ENCODE assay signal across 8 cellular contexts in the genomic region with DNA sequence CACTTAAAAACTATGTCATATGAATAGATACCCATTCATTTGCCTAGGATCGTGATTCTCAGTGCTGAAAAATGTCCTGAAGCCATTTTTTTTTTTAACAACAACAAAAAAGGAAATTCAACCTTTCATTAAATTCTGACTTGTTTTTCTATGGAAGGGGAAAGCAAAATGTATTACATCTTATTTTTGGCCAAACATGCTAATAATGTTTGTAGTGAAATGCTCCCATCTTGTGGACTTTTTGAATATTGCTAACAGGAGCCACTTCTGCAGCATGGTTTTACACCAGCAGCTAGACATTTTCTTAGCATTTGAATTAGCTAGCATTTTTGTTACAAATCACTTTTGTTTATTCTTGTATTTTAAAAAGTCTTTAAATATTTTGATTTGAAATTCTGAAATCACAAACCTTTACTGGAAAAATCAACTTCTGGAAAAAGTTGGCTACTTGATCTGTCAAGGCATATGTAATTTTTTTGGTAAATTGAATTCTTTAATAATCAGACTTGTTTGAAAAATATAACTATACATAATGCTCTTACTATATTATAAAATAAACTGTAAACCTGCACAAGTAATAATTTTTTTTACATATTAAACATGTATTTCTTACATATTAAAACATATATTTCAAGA.
DNase-seq lines count a peak whose midpoint lies in the region; ATAC-seq, FAIRE-seq and TF ChIP-seq lines count a peak whose summit lies in the region.

No MANE protein-coding gene starts in this region.

- H3K4me3 ChIP-seq in gastrocnemius medialis, result no peak overlapping the region

- H3K27ac ChIP-seq in gastrocnemius medialis, result no peak overlapping the region

- peaks cover 0 to 4% of the 10 kb centered on the region in 2 donors for H3K4me1 ChIP-seq in gastrocnemius medialis

- no peak for TF ChIP-seq POLR2A in gastrocnemius medialis (IDR thresholded peaks at IDR 0.05)

- no peaks in the 10 kb centered on the region for H3K27me3 ChIP-seq in gastrocnemius medialis

- no peaks in the 10 kb centered on the region for H3K9me3 ChIP-seq in gastrocnemius medialis

- DNase-seq in ACHN (peak; percentile 50), NCI-H2227 (lab: John Stamatoyannopoulos, UW; ENCODE audit: unreplicated experiment) (peak; percentile 70), middle frontal gyrus (ENCODE audit: extremely low spot score, low spot score) (peak; percentile 42), gastrocnemius medialis (no peak)
- DNase-seq in NK-92 treated with Interleukin-12 subunit alpha and Interleukin-12 subunit beta, amount 100 ng/mL, for 24 hours (lab: John Stamatoyannopoulos, UW), result no peak

- peaks cover 0 to 15% of the 10 kb centered on the region in 2 donors for H3K36me3 ChIP-seq in gastrocnemius medialis

- no peak for ATAC-seq in gastrocnemius medialis
- no peak for ATAC-seq in activated CD4-positive, CD25-positive, alpha-beta regulatory T cell treated with anti-CD3 and anti-CD28 coated beads, Interleukin-2, amount 50 U/mL, for 24 hours

- TF ChIP-seq CTCF in GM12874 (IDR thresholded peaks at IDR 0.05; ENCODE audit: insufficient read depth, low read depth, low read length), result peak; percentile 33; the same call in 1 of the 2 replicates
- TF ChIP-seq CTCF in gastrocnemius medialis (IDR thresholded peaks at IDR 0.05 in 4 of 5, conservative IDR thresholded peaks at IDR 0.05 in 1 of 5), result peak in 2 of 5 experiments; percentile 28 to 30

- in situ Hi-C loops in ACHN (cut with HindIII; ENCODE audit: low pct_ligation_motif_present, low pct_unique_long_range_greater_than_20kb, low sequenced_read_pairs), result no loop called here
- in situ Hi-C loops in gastrocnemius medialis (cut with MboI; ENCODE audit: low sequenced_read_pairs in 4 of 4), result no loop called here

- intact Hi-C loops in gastrocnemius medialis (cut with DNase I; ENCODE audit: low total_unique reads), result no loop called here

- FAIRE-seq in colon (lab: Jason Lieb, UNC), result peak; percentile 92

Comparison
In these comparisons a context has a peak if more than half of its experiments do, and no peak if none do; other contexts are left out.
1. DNase-seq: peak in ACHN (single experiment), NCI-H2227 (single experiment) and middle frontal gyrus (single experiment); none in gastrocnemius medialis (0 of 2) and NK-92 treated with Interleukin-12 subunit alpha and Interleukin-12 subunit beta, amount 100 ng/mL, for 24 hours (single experiment).